20 cellular contexts compared by ENCODE assay signal in genomic region chr5:147398860-147399259, GRCh38.
DNase-seq lines count a peak whose midpoint lies in the region; ATAC-seq and TF ChIP-seq lines count a peak whose summit lies in the region.
"Had no signal": no experiment of that assay in that cellular context is flagged by ENCODE, and none has a peak within 500 bp of the region (broad histone marks: within the 10 kb centered on the region; RNA-seq: fewer than 3 reads in every experiment).

No MANE protein-coding gene starts in this region.

- H3K27ac ChIP-seq in foreskin keratinocyte: no peak overlapping the region
- H3K27ac ChIP-seq: BLaER1 treated with 17β-estradiol and CSF1 and Interleukin-3, amounts not matched to agents 10 nM and 100 nM; RWPE1; SJCRH30 had no signal

- H3K27me3 Mint-ChIP-seq in WTC11 (ENCODE audit: low read depth): no peaks in the 10 kb centered on the region
- H3K27me3 Mint-ChIP-seq in activated T-helper 2 cell treated with anti-CD3 and anti-CD28 coated beads, Interferon-gamma antibody, Interleukin-2, Interleukin-4, amounts not matched to agents 10 μg/mL and 5 μg/mL and 100 μg/mL, durations not matched to agents 14 hours and 24 hours and 36 hours (ENCODE audit: low read depth): no peaks in the 10 kb centered on the region

- H3K4me3 Mint-ChIP-seq in WTC11: no peak overlapping the region
- no peak overlapping the region for H3K4me3 Mint-ChIP-seq in stimulated activated effector memory CD8-positive, alpha-beta T cell treated with anti-CD3 and anti-CD28 coated beads, Interleukin-12 subunit alpha, Interleukin-12 subunit beta, amount 100 ng/mL, for 72 hours
- no peak overlapping the region for H3K4me3 Mint-ChIP-seq in activated T-helper 2 cell treated with anti-CD3 and anti-CD28 coated beads, Interferon-gamma antibody, Interleukin-2, Interleukin-4, amounts not matched to agents 10 μg/mL and 5 μg/mL and 100 μg/mL, durations not matched to agents 14 hours and 24 hours and 36 hours (ENCODE audit: low read depth)
- H3K4me3 Mint-ChIP-seq: CD8-positive, alpha-beta memory T cell; HFFc6 had no signal

- TF ChIP-seq CTCF in WTC11 (IDR thresholded peaks at IDR 0.05): no peak
- no peak for TF ChIP-seq CTCF in foreskin keratinocyte (conservative IDR thresholded peaks at IDR 0.05)

- CTCF ChIA-PET in WTC11 (lab: Charles Lee): interaction anchor here (1.3 kb wide), 1 partner anchor 55 kb away, joined by 3 read pairs; no protein-coding TSS in a partner anchor

- no peaks in the 10 kb centered on the region for H3K27me3 ChIP-seq in foreskin keratinocyte
- H3K27me3 ChIP-seq: BLaER1 treated with 17β-estradiol and CSF1 and Interleukin-3, amounts not matched to agents 10 nM and 100 nM; SJCRH30 had no signal

- ATAC-seq in WTC11 (no peak), foreskin keratinocyte (no peak)
- peak; percentile 22 for ATAC-seq in stimulated activated effector memory CD8-positive, alpha-beta T cell treated with anti-CD3 and anti-CD28 coated beads, Interleukin-12 subunit alpha, Interleukin-12 subunit beta, amount 100 ng/mL, for 72 hours

- DNase-seq in GM03348 (ENCODE audit: low spot score) (peak; percentile 66), WTC11 (ENCODE audit: low spot score) (no peak), fibroblast of peridontal ligament (ENCODE audit: extremely low read depth) (peak; percentile 55), SIG-M5 treated with dmso at 0.1 percent for 504 hours (lab: John Stamatoyannopoulos, UW; ENCODE audit: unreplicated experiment) (no peak), HuH-7.5 (ENCODE audit: low spot score) (no peak), foreskin keratinocyte (no peak)
- DNase-seq in stimulated activated effector memory CD8-positive, alpha-beta T cell treated with anti-CD3 and anti-CD28 coated beads, Interleukin-12 subunit alpha, Interleukin-12 subunit beta, amount 100 ng/mL, for 72 hours (ENCODE audit: low spot score in 2 of 2): no peak
- no peak for DNase-seq in activated T-helper 2 cell treated with anti-CD3 and anti-CD28 coated beads, Interferon-gamma antibody, Interleukin-2, Interleukin-4, amounts not matched to agents 10 μg/mL and 5 μg/mL and 100 μg/mL, durations not matched to agents 14 hours and 24 hours and 36 hours (ENCODE audit: low spot score)
- DNase-seq: ACHN; CD8-positive, alpha-beta memory T cell; DMS79 treated with DMSO at 0.1 percent for 48 hours; HFFc6; NCI-H1417; NCI-H187 treated with DMSO at 0.1 percent for 48 hours; NCI-H446 treated with DMSO at 0.1 percent for 48 hours; NCI-H774; SJCRH30; SW 1271 had no signal

- H3K4me1 ChIP-seq in foreskin keratinocyte: no peaks in the 10 kb centered on the region

- H3K36me3 Mint-ChIP-seq in WTC11: peaks cover 83% of the 10 kb centered on the region
- H3K36me3 Mint-ChIP-seq in stimulated activated effector memory CD8-positive, alpha-beta T cell treated with anti-CD3 and anti-CD28 coated beads, Interleukin-12 subunit alpha, Interleukin-12 subunit beta, amount 100 ng/mL, for 72 hours: no peaks in the 10 kb centered on the region
- no peaks in the 10 kb centered on the region for H3K36me3 Mint-ChIP-seq in activated T-helper 2 cell treated with anti-CD3 and anti-CD28 coated beads, Interferon-gamma antibody, Interleukin-2, Interleukin-4, amounts not matched to agents 10 μg/mL and 5 μg/mL and 100 μg/mL, durations not matched to agents 14 hours and 24 hours and 36 hours (ENCODE audit: low read depth)
- H3K36me3 Mint-ChIP-seq: CD8-positive, alpha-beta memory T cell had no signal

- H3K27ac Mint-ChIP-seq in WTC11: peak overlapping the region; percentile 64; the same call in 1 of the 2 replicates
- no peak overlapping the region for H3K27ac Mint-ChIP-seq in stimulated activated effector memory CD8-positive, alpha-beta T cell treated with anti-CD3 and anti-CD28 coated beads, Interleukin-12 subunit alpha, Interleukin-12 subunit beta, amount 100 ng/mL, for 72 hours
- H3K27ac Mint-ChIP-seq in activated T-helper 2 cell treated with anti-CD3 and anti-CD28 coated beads, Interferon-gamma antibody, Interleukin-2, Interleukin-4, amounts not matched to agents 10 μg/mL and 5 μg/mL and 100 μg/mL, durations not matched to agents 14 hours and 24 hours and 36 hours: no peak overlapping the region
- H3K27ac Mint-ChIP-seq: CD8-positive, alpha-beta memory T cell; HFFc6 had no signal

- H3K4me1 Mint-ChIP-seq in WTC11: peaks cover 3% of the 10 kb centered on the region
- H3K4me1 Mint-ChIP-seq in stimulated activated effector memory CD8-positive, alpha-beta T cell treated with anti-CD3 and anti-CD28 coated beads, Interleukin-12 subunit alpha, Interleukin-12 subunit beta, amount 100 ng/mL, for 72 hours: no peaks in the 10 kb centered on the region
- no peaks in the 10 kb centered on the region for H3K4me1 Mint-ChIP-seq in activated T-helper 2 cell treated with anti-CD3 and anti-CD28 coated beads, Interferon-gamma antibody, Interleukin-2, Interleukin-4, amounts not matched to agents 10 μg/mL and 5 μg/mL and 100 μg/mL, durations not matched to agents 14 hours and 24 hours and 36 hours (ENCODE audit: low read depth)
- H3K4me1 Mint-ChIP-seq: CD8-positive, alpha-beta memory T cell had no signal

- intact Hi-C loops in activated T-helper 2 cell treated with anti-CD3 and anti-CD28 coated beads, Interferon-gamma antibody, Interleukin-2, Interleukin-4, amounts not matched to agents 10 μg/mL and 5 μg/mL and 100 μg/mL, durations not matched to agents 14 hours and 24 hours and 36 hours (cut with micrococcal nuclease): no loop called here

- H3K9me3 Mint-ChIP-seq in WTC11: no peaks in the 10 kb centered on the region
- H3K9me3 Mint-ChIP-seq in stimulated activated effector memory CD8-positive, alpha-beta T cell treated with anti-CD3 and anti-CD28 coated beads, Interleukin-12 subunit alpha, Interleukin-12 subunit beta, amount 100 ng/mL, for 72 hours: no peaks in the 10 kb centered on the region
- no peaks in the 10 kb centered on the region for H3K9me3 Mint-ChIP-seq in activated T-helper 2 cell treated with anti-CD3 and anti-CD28 coated beads, Interferon-gamma antibody, Interleukin-2, Interleukin-4, amounts not matched to agents 10 μg/mL and 5 μg/mL and 100 μg/mL, durations not matched to agents 14 hours and 24 hours and 36 hours
- H3K9me3 Mint-ChIP-seq: CD8-positive, alpha-beta memory T cell; HFFc6 had no signal

- POLR2A ChIA-PET in WTC11 (lab: Charles Lee): no interaction called here

TF ChIP-seq in WTC11, 78 proteins besides CTCF, POLR2A, EP300 and RAD21:
- TF ChIP-seq ESRRA (CRISPR knock-in tag; IDR thresholded peaks at IDR 0.05; ENCODE audit: borderline replicate concordance): no peak
- no peak for TF ChIP-seq RELA (CRISPR knock-in tag; IDR thresholded peaks at IDR 0.05; ENCODE audit: borderline replicate concordance)
- no peak for TF ChIP-seq ZBTB43 (CRISPR knock-in tag; IDR thresholded peaks at IDR 0.05)
- no peak for TF ChIP-seq NFATC4 (CRISPR knock-in tag; IDR thresholded peaks at IDR 0.05)
- no peak for TF ChIP-seq NR3C1 (CRISPR knock-in tag; conservative IDR thresholded peaks at IDR 0.05; ENCODE audit: low read depth)
- no peak for TF ChIP-seq CBFB (CRISPR knock-in tag; IDR thresholded peaks at IDR 0.05; ENCODE audit: low read depth)
- no peak for TF ChIP-seq TEAD4 (CRISPR knock-in tag; IDR thresholded peaks at IDR 0.05)
- TF ChIP-seq ZNF281 (CRISPR knock-in tag; IDR thresholded peaks at IDR 0.05): no peak
- no peak for TF ChIP-seq E2F5 (CRISPR knock-in tag; IDR thresholded peaks at IDR 0.05)
- TF ChIP-seq IRF1 (CRISPR knock-in tag; IDR thresholded peaks at IDR 0.05): no peak

Comparison
In these comparisons a context has a peak if more than half of its experiments do, and no peak if none do; other contexts are left out.
1. DNase-seq: peak in GM03348 (single experiment) and fibroblast of peridontal ligament (single experiment); none in WTC11 (single experiment), stimulated activated effector memory CD8-positive, alpha-beta T cell treated with anti-CD3 and anti-CD28 coated beads, Interleukin-12 subunit alpha, Interleukin-12 subunit beta, amount 100 ng/mL, for 72 hours (0 of 2), SIG-M5 treated with dmso at 0.1 percent for 504 hours (single experiment), activated T-helper 2 cell treated with anti-CD3 and anti-CD28 coated beads, Interferon-gamma antibody, Interleukin-2, Interleukin-4, amounts not matched to agents 10 μg/mL and 5 μg/mL and 100 μg/mL, durations not matched to agents 14 hours and 24 hours and 36 hours (single experiment), HuH-7.5 (single experiment) and foreskin keratinocyte (0 of 2).